In genomic region chr9:98899399-98900056, GRCh38 we compare ENCODE assay signal across 12 cellular contexts. TPM values are rescaled to one million over a fixed set of nuclear protein-coding genes. Genes with fewer than 3 reads are reported as not detected.
A peak's percentile ranks its signal among the peaks of the same experiment; 100 is the strongest.
DNase-seq lines count a peak whose midpoint lies in the region; ATAC-seq, FAIRE-seq and TF ChIP-seq lines count a peak whose summit lies in the region.
"Had no signal": no experiment of that assay in that cellular context is flagged by ENCODE, and none has a peak within 500 bp of the region (broad histone marks: within the 10 kb centered on the region; RNA-seq: fewer than 3 reads in every experiment).

No MANE protein-coding gene starts in this region.

- in situ Hi-C loops in HepG2 (cut with HindIII; ENCODE audit: extremely low pct_ligation_motif_present, low pct_unique_long_range_greater_than_20kb) = no loop called here

- no peak for ATAC-seq in activated CD8-positive, alpha-beta T cell treated with anti-CD3 and anti-CD28 coated beads for 36 hours
- ATAC-seq in activated CD8-positive, alpha-beta T cell treated with anti-CD3 and anti-CD28 coated beads, Interleukin-2, amount 10 ng/mL, durations not matched to agents 7 days and 5 days = no peak
- no peak for ATAC-seq in HepG2

- TF ChIP-seq RAD21 in HepG2 (CRISPR knock-in tag; IDR thresholded peaks at IDR 0.05) = no peak

- intact Hi-C loops in activated CD8-positive, alpha-beta T cell treated with anti-CD3 and anti-CD28 coated beads for 36 hours (cut with micrococcal nuclease) = no loop called here
- intact Hi-C loops in HepG2 (cut with micrococcal nuclease; ENCODE audit: unreplicated experiment) = no loop called here

- TF ChIP-seq EP300 in HepG2 (IDR thresholded peaks at IDR 0.05; ENCODE audit: low read depth in 2 of 2, low read length in 2 of 2) (no peak), HepG2 (CRISPR knock-in tag; IDR thresholded peaks at IDR 0.05; ENCODE audit: borderline replicate concordance) (no peak)

- POLR2A ChIA-PET in activated CD8-positive, alpha-beta T cell treated with anti-CD3 and anti-CD28 coated beads for 36 hours (lab: Charles Lee) = no interaction called here
- POLR2A ChIA-PET in activated CD8-positive, alpha-beta T cell treated with anti-CD3 and anti-CD28 coated beads, Interleukin-2, amount 10 ng/mL, durations not matched to agents 7 days and 5 days (lab: Charles Lee) = no interaction called here
- POLR2A ChIA-PET in HepG2 (lab: Yijun Ruan, JAX) = no interaction called here

- H3K4me3 ChIP-seq in OCI-LY1 (ENCODE audit: low read depth, low read length, poor library complexity, severe bottlenecking) (no peak overlapping the region), epithelial cell of esophagus (ENCODE audit: low read length) (no peak overlapping the region), smooth muscle cell (no peak overlapping the region), HepG2 (replicated peaks in 1 of 3; ENCODE audit: insufficient read depth in 1 of 3, low read depth in 2 of 3, low read length in 3 of 3) (no peak overlapping the region)

- CTCF ChIA-PET in activated CD8-positive, alpha-beta T cell treated with anti-CD3 and anti-CD28 coated beads for 36 hours (lab: Charles Lee) = interaction anchor here (0.9 to 1.7 kb wide), 2 partner anchors 50 to 52 kb away, joined by 3 to 5 read pairs; no protein-coding TSS in a partner anchor
- CTCF ChIA-PET in activated CD8-positive, alpha-beta T cell treated with anti-CD3 and anti-CD28 coated beads, Interleukin-2, amount 10 ng/mL, durations not matched to agents 7 days and 5 days (lab: Charles Lee) = interaction anchor here (1.1 to 1.5 kb wide), 2 partner anchors 51 to 99 kb away, joined by 3 to 5 read pairs; no protein-coding TSS in a partner anchor
- CTCF ChIA-PET in HepG2 (lab: Yijun Ruan, JAX; ENCODE audit: low intra/inter-chr PET ratio, low total read pairs) = no interaction called here

- DNase-seq in activated CD8-positive, alpha-beta T cell treated with anti-CD3 and anti-CD28 coated beads for 36 hours = peak; percentile 25
- no peak for DNase-seq in activated CD8-positive, alpha-beta T cell treated with anti-CD3 and anti-CD28 coated beads, Interleukin-2, amount 10 ng/mL, durations not matched to agents 7 days and 5 days
- DNase-seq in epithelial cell of esophagus (ENCODE audit: low read depth) (peak; percentile 47), smooth muscle cell (lab: John Stamatoyannopoulos, UW; ENCODE audit: unreplicated experiment) (no peak), NCI-H128 (lab: John Stamatoyannopoulos, UW; ENCODE audit: unreplicated experiment) (no peak), HepG2 (ENCODE audit: low spot score) (no peak), cortex of kidney (lab: John Stamatoyannopoulos, UW) (no peak)
- DNase-seq: activated CD4-positive, alpha-beta T cell treated with anti-CD3 and anti-CD28 coated beads for 1 hour; hypothalamus had no signal

- H3K36me3 ChIP-seq in OCI-LY1 (ENCODE audit: insufficient read depth, low read length) (peaks cover 9% of the 10 kb centered on the region; the same call in 1 of the 2 replicates), smooth muscle cell (ENCODE audit: low read depth) (peaks cover 5% of the 10 kb centered on the region), HepG2 (replicated peaks in 1 of 2; ENCODE audit: control insufficient read depth in 1 of 2, insufficient read depth in 2 of 2, low read length in 2 of 2) (no peaks in the 10 kb centered on the region)

- H3K27ac Mint-ChIP-seq in activated CD8-positive, alpha-beta T cell treated with anti-CD3 and anti-CD28 coated beads for 36 hours = no peak overlapping the region
- H3K27ac Mint-ChIP-seq in activated CD8-positive, alpha-beta T cell treated with anti-CD3 and anti-CD28 coated beads, Interleukin-2, amount 10 ng/mL, durations not matched to agents 7 days and 5 days = no peak overlapping the region
- H3K27ac Mint-ChIP-seq: CD14-positive monocyte had no signal

- H2AFZ ChIP-seq in OCI-LY1 (ENCODE audit: low read length) (no peak overlapping the region), smooth muscle cell (ENCODE audit: low read depth) (no peak overlapping the region), HepG2 (ENCODE audit: low read length) (no peak overlapping the region)

- no peak for TF ChIP-seq CTCF in activated CD8-positive, alpha-beta T cell treated with anti-CD3 and anti-CD28 coated beads for 36 hours (IDR thresholded peaks at IDR 0.05)
- TF ChIP-seq CTCF in OCI-LY1 (IDR thresholded peaks at IDR 0.05; ENCODE audit: low read length) = no peak
- no peak for TF ChIP-seq CTCF in epithelial cell of esophagus (IDR thresholded peaks at IDR 0.05; ENCODE audit: insufficient read depth, low read depth, low read length, missing control alignments)
- TF ChIP-seq CTCF in smooth muscle cell (IDR thresholded peaks at IDR 0.05; ENCODE audit: borderline replicate concordance, insufficient read depth, poor library complexity, severe bottlenecking) = no peak
- no peak for TF ChIP-seq CTCF in HepG2 (CRISPR knock-in tag; IDR thresholded peaks at IDR 0.05)

- H4K20me1 ChIP-seq in OCI-LY1 (ENCODE audit: insufficient read depth, low read length) (no peaks in the 10 kb centered on the region), smooth muscle cell (ENCODE audit: low read depth) (no peaks in the 10 kb centered on the region), HepG2 (ENCODE audit: insufficient read depth, low read length) (no peaks in the 10 kb centered on the region)

- H3K9me3 ChIP-seq in OCI-LY1 (ENCODE audit: low read length) = peaks cover 15% of the 10 kb centered on the region
- H3K9me3 ChIP-seq in smooth muscle cell (replicated peaks; ENCODE audit: low read depth) = no peaks in the 10 kb centered on the region
- no peaks in the 10 kb centered on the region for H3K9me3 ChIP-seq in HepG2 (ENCODE audit: low read length)

- peak overlapping the region; percentile 89 for H3K27ac ChIP-seq in OCI-LY1 (ENCODE audit: low read depth, low read length, poor library complexity, severe bottlenecking)
- H3K27ac ChIP-seq in smooth muscle cell (ENCODE audit: low read depth) = peak overlapping the region; percentile 55
- H3K27ac ChIP-seq in HepG2 (ENCODE audit: extremely low read length, insufficient read depth, low read length) = no peak overlapping the region

- H3K27me3 ChIP-seq in OCI-LY1 (ENCODE audit: insufficient read depth, low read length) (no peaks in the 10 kb centered on the region), smooth muscle cell (ENCODE audit: low read depth) (no peaks in the 10 kb centered on the region), HepG2 (ENCODE audit: control insufficient read depth in 1 of 2, insufficient read depth in 2 of 2, low read length in 2 of 2) (peaks cover 0 to 4% of the 10 kb centered on the region in 2 experiments; a peak in 1 of 5 replicates)

- BruUV-seq in HepG2 (replicated peaks; lab: Mats Ljungman, UMichigan) = no TSS peak

- H3F3A ChIP-seq in OCI-LY1 (ENCODE audit: insufficient read depth, low read length) (no peaks in the 10 kb centered on the region), smooth muscle cell (ENCODE audit: low read depth) (peaks cover 15% of the 10 kb centered on the region)

- TF ChIP-seq POLR2A in HepG2 (IDR thresholded peaks at IDR 0.05; ENCODE audit: insufficient read depth in 1 of 2, low read depth in 2 of 2, low read length in 2 of 2) = no peak

- peaks cover 2% of the 10 kb centered on the region for H3K27me3 Mint-ChIP-seq in activated CD8-positive, alpha-beta T cell treated with anti-CD3 and anti-CD28 coated beads for 36 hours
- H3K27me3 Mint-ChIP-seq in activated CD8-positive, alpha-beta T cell treated with anti-CD3 and anti-CD28 coated beads, Interleukin-2, amount 10 ng/mL, durations not matched to agents 7 days and 5 days (ENCODE audit: low read depth) = peaks cover 26% of the 10 kb centered on the region

- H3K4me3 Mint-ChIP-seq in activated CD8-positive, alpha-beta T cell treated with anti-CD3 and anti-CD28 coated beads for 36 hours = no peak overlapping the region
- no peak overlapping the region for H3K4me3 Mint-ChIP-seq in activated CD8-positive, alpha-beta T cell treated with anti-CD3 and anti-CD28 coated beads, Interleukin-2, amount 10 ng/mL, durations not matched to agents 7 days and 5 days
- H3K4me3 Mint-ChIP-seq: CD14-positive monocyte, neural crest cell had no signal

- no peak for FAIRE-seq in HepG2 (lab: Jason Lieb, UNC)

- H3K9ac ChIP-seq in OCI-LY1 (ENCODE audit: low read length) (peak overlapping the region; percentile 45), smooth muscle cell (ENCODE audit: low read depth) (no peak overlapping the region), HepG2 (ENCODE audit: insufficient read depth, low read depth, low read length) (no peak overlapping the region)

- WGBS in smooth muscle cell (ENCODE audit: low lambda C conversion rate) = 23% methylated on average over 4 of the region's 4 CpGs
- WGBS in HepG2 (ENCODE audit: low lambda C conversion rate) = 0% methylated on average over 4 of the region's 4 CpGs

- H3K4me2 ChIP-seq in OCI-LY1 (ENCODE audit: low read length) (peak overlapping the region; percentile 49), smooth muscle cell (peak overlapping the region; percentile 65), HepG2 (ENCODE audit: low read depth, low read length) (no peak overlapping the region)

- H3K79me2 ChIP-seq in OCI-LY1 (ENCODE audit: insufficient read depth, low read length) = no peaks in the 10 kb centered on the region
- H3K79me2 ChIP-seq in smooth muscle cell (ENCODE audit: low read depth) = no peaks in the 10 kb centered on the region
- H3K79me2 ChIP-seq in HepG2 (ENCODE audit: insufficient read depth, low read length) = no peaks in the 10 kb centered on the region

- no peaks in the 10 kb centered on the region for H3K9me2 ChIP-seq in OCI-LY1 (ENCODE audit: low read depth, low read length)

- H3K4me1 ChIP-seq in OCI-LY1 (ENCODE audit: insufficient read depth, low read length, severe bottlenecking) = peaks cover 36% of the 10 kb centered on the region
- no peaks in the 10 kb centered on the region for H3K4me1 ChIP-seq in smooth muscle cell (ENCODE audit: low read depth)
- H3K4me1 ChIP-seq in HepG2 (ENCODE audit: insufficient read depth, low read length) = no peaks in the 10 kb centered on the region

- no peaks in the 10 kb centered on the region for H3K9me3 Mint-ChIP-seq in activated CD8-positive, alpha-beta T cell treated with anti-CD3 and anti-CD28 coated beads for 36 hours
- H3K9me3 Mint-ChIP-seq in activated CD8-positive, alpha-beta T cell treated with anti-CD3 and anti-CD28 coated beads, Interleukin-2, amount 10 ng/mL, durations not matched to agents 7 days and 5 days (ENCODE audit: insufficient read depth) = no peaks in the 10 kb centered on the region

- peaks cover 5% of the 10 kb centered on the region for H3K4me1 Mint-ChIP-seq in activated CD8-positive, alpha-beta T cell treated with anti-CD3 and anti-CD28 coated beads for 36 hours (ENCODE audit: low read depth)
- peaks cover 6% of the 10 kb centered on the region for H3K4me1 Mint-ChIP-seq in activated CD8-positive, alpha-beta T cell treated with anti-CD3 and anti-CD28 coated beads, Interleukin-2, amount 10 ng/mL, durations not matched to agents 7 days and 5 days (ENCODE audit: low read depth)
- H3K4me1 Mint-ChIP-seq: neural crest cell had no signal

- H3K36me3 Mint-ChIP-seq in activated CD8-positive, alpha-beta T cell treated with anti-CD3 and anti-CD28 coated beads for 36 hours (ENCODE audit: low read depth) = no peaks in the 10 kb centered on the region
- H3K36me3 Mint-ChIP-seq in activated CD8-positive, alpha-beta T cell treated with anti-CD3 and anti-CD28 coated beads, Interleukin-2, amount 10 ng/mL, durations not matched to agents 7 days and 5 days (ENCODE audit: low read depth) = no peaks in the 10 kb centered on the region
- H3K36me3 Mint-ChIP-seq: CD14-positive monocyte had no signal

RNA-seq across cellular contexts. Expression of gene COL15A1, which starts 44.2 kb away (rescaled TPM):
- under 1 TPM in 1 of 2 experiments, not detected in 1; 0.07 TPM for total RNA-seq in activated CD8-positive, alpha-beta T cell treated with anti-CD3 and anti-CD28 coated beads for 36 hours
- under 1 TPM; 0.37 to 0.76 TPM for total RNA-seq in activated CD8-positive, alpha-beta T cell treated with anti-CD3 and anti-CD28 coated beads, Interleukin-2, amount 10 ng/mL, durations not matched to agents 7 days and 5 days
- total RNA-seq in smooth muscle cell (222 and 313 TPM in 2 replicates), HepG2 (2016; rRNA removed; fragmentation: Illumina TruSeq; extraction: Trizol) (not detected in 2 replicates)
- polyA plus RNA-seq in smooth muscle cell (167 and 293 TPM in 2 replicates), HepG2 (2011; rRNA removed) (not detected in 2 replicates)
- not detected in 2 replicates for total RNA-seq in HepG2 (2016; cell fraction: cytosol; rRNA removed; fragmentation: Illumina TruSeq; extraction: Trizol; ENCODE audit: low read depth)
- total RNA-seq in HepG2 (2016; cell fraction: insoluble cytoplasmic fraction; rRNA removed; fragmentation: Illumina TruSeq; extraction: Trizol) = not detected in 2 replicates
- total RNA-seq in HepG2 (2016; cell fraction: membrane; rRNA removed; fragmentation: Illumina TruSeq; extraction: Trizol) = not detected in 2 replicates
- total RNA-seq in HepG2 (2016; cell fraction: nucleus; rRNA removed; fragmentation: Illumina TruSeq; extraction: Trizol) = not detected in 2 replicates
- polyA plus RNA-seq in HepG2 (2011; cell fraction: cytosol; rRNA removed) = not detected in 2 replicates
- polyA plus RNA-seq in HepG2 (2011; cell fraction: nucleus; rRNA removed) = not detected in 2 replicates
- polyA plus RNA-seq in HepG2 (2012) = not detected in 2 replicates
- polyA plus RNA-seq in HepG2 (2016; cell fraction: cytosol; fragmentation: Illumina TruSeq; extraction: Trizol; ENCODE audit: low read depth) = not detected in 2 replicates
- polyA plus RNA-seq in HepG2 (2016; cell fraction: insoluble cytoplasmic fraction; fragmentation: Illumina TruSeq; extraction: Trizol; ENCODE audit: low read depth) = not detected in 2 replicates
- polyA plus RNA-seq in HepG2 (2016; cell fraction: membrane; fragmentation: Illumina TruSeq; extraction: Trizol; ENCODE audit: low read depth) = not detected in 2 replicates
- not detected in 2 replicates for polyA plus RNA-seq in HepG2 (2016; cell fraction: nucleus; fragmentation: Illumina TruSeq; extraction: Trizol; ENCODE audit: insufficient read depth, low read depth)
- polyA minus RNA-seq in HepG2 (2011; rRNA and poly(A)+ RNA removed; ENCODE audit: low replicate concordance) = 2.3 TPM in 1 of 2 replicates, not detected in the other
- polyA minus RNA-seq in HepG2 (2011; cell fraction: cytosol; rRNA and poly(A)+ RNA removed) = not detected in 2 replicates
- polyA minus RNA-seq in HepG2 (2011; cell fraction: nucleus; rRNA and poly(A)+ RNA removed) = not detected in 2 replicates

Comparison
In these comparisons a context has a peak if more than half of its experiments do, and no peak if none do; other contexts are left out.
1. DNase-seq: peak in activated CD8-positive, alpha-beta T cell treated with anti-CD3 and anti-CD28 coated beads for 36 hours (single experiment) and epithelial cell of esophagus (single experiment); none in activated CD8-positive, alpha-beta T cell treated with anti-CD3 and anti-CD28 coated beads, Interleukin-2, amount 10 ng/mL, durations not matched to agents 7 days and 5 days (single experiment), smooth muscle cell (single experiment), NCI-H128 (single experiment), HepG2 (single experiment) and cortex of kidney (single experiment).
2. RNA of gene COL15A1, which starts 44.2 kb away (total RNA-seq): 222 to 313 TPM in smooth muscle cell; 0.37 to 0.76 TPM in activated CD8-positive, alpha-beta T cell treated with anti-CD3 and anti-CD28 coated beads, Interleukin-2, amount 10 ng/mL, durations not matched to agents 7 days and 5 days, 0.07 TPM in activated CD8-positive, alpha-beta T cell treated with anti-CD3 and anti-CD28 coated beads for 36 hours and not detected in HepG2; every median in the first group is over 100 times any median in the second.